In genomic region chr2:62054029-62054791, GRCh38 we compare ENCODE assay signal across 13 cellular contexts.
"Had no signal": no experiment of that assay in that cellular context is flagged by ENCODE, and none has a peak within 500 bp of the region (broad histone marks: within the 10 kb centered on the region; RNA-seq: fewer than 3 reads in every experiment).

No MANE protein-coding gene starts in this region.

- H3K27me3 ChIP-seq: gastroesophageal sphincter, stomach had no signal

- H3K4me3 ChIP-seq: gastroesophageal sphincter, lower lobe of right lung, stomach had no signal

- H3K4me1 ChIP-seq: lower lobe of right lung, stomach had no signal

- H3K27ac ChIP-seq: gastroesophageal sphincter, lower lobe of right lung, parathyroid adenoma, stomach had no signal

- DNase-seq: activated CD4-positive, alpha-beta T cell treated with anti-CD3 and anti-CD28 coated beads for 4 hours; activated CD8-positive, alpha-beta memory T cell treated with anti-CD3 and anti-CD28 coated beads, Interleukin-2, amount 50 U/mL, for 48 hours; activated CD8-positive, alpha-beta T cell treated with anti-CD3 and anti-CD28 coated beads for 36 hours; central memory CD4-positive, alpha-beta T cell; cortex of kidney; effector CD8-positive, alpha-beta T cell; hippocampal formation; lower lobe of right lung; retina; small intestine; stomach had no signal

- H3K9me3 ChIP-seq: gastroesophageal sphincter, lower lobe of right lung, stomach had no signal

- ATAC-seq: gastroesophageal sphincter, lower lobe of right lung had no signal

- H3K36me3 ChIP-seq: lower lobe of right lung had no signal
